Comparison of ENCODE assay signal across 1 cellular context in the genomic region with DNA sequence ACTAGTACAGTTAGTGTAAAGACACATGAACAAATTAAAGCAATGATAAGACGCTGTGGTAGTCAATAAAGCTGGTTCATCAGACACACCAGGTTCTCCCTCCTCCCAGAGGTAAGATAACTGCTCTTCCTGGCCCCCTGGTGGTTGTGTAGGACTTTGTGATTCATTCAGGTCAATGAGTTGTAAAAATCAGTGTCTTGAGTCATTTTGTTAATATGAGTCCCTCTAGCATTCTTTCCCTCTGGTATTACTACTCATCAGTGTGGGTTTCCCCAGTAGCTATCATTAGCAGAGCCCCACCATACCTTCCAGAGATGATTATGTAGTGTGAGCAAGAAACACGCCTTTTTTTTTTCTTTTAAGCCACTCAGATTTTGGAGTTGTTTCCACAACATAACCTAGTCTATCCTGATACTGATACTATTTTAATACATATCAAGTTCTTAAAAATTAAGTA.
TF ChIP-seq lines count a peak whose summit lies in the region.

No MANE protein-coding gene starts in this region.

TF ChIP-seq in GM12878, 131 proteins besides CTCF, POLR2A, EP300 and RAD21 (continued from another document):
- peak; percentile 38 for TF ChIP-seq BCL3 (IDR thresholded peaks at IDR 0.05; ENCODE audit: borderline replicate concordance, insufficient read depth, low read depth, low read length, poor library complexity, severe bottlenecking)
- TF ChIP-seq NFYA (IDR thresholded peaks at IDR 0.05; ENCODE audit: borderline replicate concordance, low read depth, low read length) = no peak
- TF ChIP-seq ATF7 (IDR thresholded peaks at IDR 0.05; ENCODE audit: low read depth) = peak; percentile 72
- TF ChIP-seq BCL11A (IDR thresholded peaks at IDR 0.05; ENCODE audit: low read depth, low read length) = peak; percentile 56
- peak; percentile 76; the same call in 1 of the 2 replicates for TF ChIP-seq MEF2A (IDR thresholded peaks at IDR 0.05; ENCODE audit: insufficient read depth, low read depth, low read length)
- TF ChIP-seq RUNX3 (IDR thresholded peaks at IDR 0.05; ENCODE audit: low read length) = peak; percentile 70
- TF ChIP-seq GABPA (IDR thresholded peaks at IDR 0.05; ENCODE audit: low read depth) = 0 out of 2 replicates have a peak, but pooled peaks have one; percentile 17
- TF ChIP-seq ZNF687 (IDR thresholded peaks at IDR 0.05) = no peak
- peak; percentile 65 for TF ChIP-seq RELB (IDR thresholded peaks at IDR 0.05; ENCODE audit: low read depth)
